In the genomic region with DNA sequence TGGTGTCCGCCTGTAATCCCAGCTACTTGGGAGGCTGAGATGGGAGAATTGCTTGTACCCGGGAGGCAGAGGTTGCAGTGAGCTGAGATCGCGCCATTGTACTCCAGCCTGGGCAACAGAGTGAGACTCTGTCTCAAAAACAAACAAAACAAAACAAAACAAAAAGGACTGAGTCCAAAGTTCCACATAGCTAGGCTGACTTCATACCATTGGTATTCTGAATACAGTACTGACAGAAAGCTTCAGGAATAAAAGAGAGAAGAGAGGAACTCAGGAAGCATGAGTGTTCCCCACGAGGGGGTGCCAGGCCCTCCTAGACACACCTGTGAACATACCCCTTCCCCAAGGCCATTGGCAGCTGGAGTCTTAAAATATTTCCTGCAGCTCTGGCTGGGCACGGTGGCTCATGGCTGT, we compare ENCODE assay signal across 12 cellular contexts. TPM values are rescaled to one million over a fixed set of nuclear protein-coding genes. Genes with fewer than 3 reads are reported as not detected.
"Had no signal": no experiment of that assay in that cellular context is flagged by ENCODE, and none has a peak within 500 bp of the region (broad histone marks: within the 10 kb centered on the region; RNA-seq: fewer than 3 reads in every experiment).

No MANE protein-coding gene starts in this region.

RNA-seq across cellular contexts. Expression of a gene that starts 11.7 kb away (rescaled TPM):
- total RNA-seq: activated CD8-positive, alpha-beta T cell treated with anti-CD3 and anti-CD28 coated beads for 36 hours; activated T-helper 1 cell treated with anti-CD3 and anti-CD28 coated beads, Interleukin-12 subunit alpha, Interleukin-12 subunit beta, Interleukin-2, Interleukin-4 antibody, amounts not matched to agents 30 ng/mL and 10 ng/mL and 1 ng/mL, durations not matched to agents 14 hours and 24 hours and 36 hours; aorta; fibroblast of villous mesenchyme; heart right ventricle; kidney epithelial cell; left ventricle myocardium superior; T-helper 2 cell treated with Interferon-gamma antibody and Interleukin-4, amounts not matched to agents 100 ng/mL and 5 ng/mL, for 36 hours; thyroid gland; upper lobe of right lung had no signal
- polyA plus RNA-seq: adipose tissue, heart right ventricle, neural cell had no signal
